Comparison of ENCODE assay signal across 19 cellular contexts in genomic region chr18:75346671-75347070, GRCh38.
"Had no signal": no experiment of that assay in that cellular context is flagged by ENCODE, and none has a peak within 500 bp of the region (broad histone marks: within the 10 kb centered on the region; RNA-seq: fewer than 3 reads in every experiment).

No MANE protein-coding gene starts in this region.

- ATAC-seq: SK-N-SH treated with all-trans-retinoic acid at 6 μM for 48 hours had no signal

- H3K9me3 ChIP-seq: MG63 had no signal

- H3K27me3 ChIP-seq: MG63 had no signal

- H3K27ac ChIP-seq: RWPE1 had no signal

- DNase-seq: KBM-7, MG63, NCI-H1092, NCI-H1105 treated with DMSO at 0.1 percent for 48 hours, NCI-H1417 treated with DMSO at 0.1 percent for 48 hours, NCI-H146, NCI-H1694 treated with DMSO at 0.1 percent for 48 hours, NCI-H1930, NCI-H2081, NCI-H2107, NCI-H2227 treated with DMSO at 0.1 percent for 48 hours, NCI-H526 treated with DMSO at 0.1 percent for 48 hours, NCI-H748 treated with DMSO at 0.1 percent for 48 hours, SHP77, T-helper 1 cell had no signal

- FAIRE-seq: HTR-8/SVneo, RCC 7860 had no signal
